Comparison of ENCODE assay signal across 15 cellular contexts in genomic region chr19:46741447-46741846, GRCh38.
"Had no signal": no experiment of that assay in that cellular context is flagged by ENCODE, and none has a peak within 500 bp of the region (broad histone marks: within the 10 kb centered on the region; RNA-seq: fewer than 3 reads in every experiment).

No MANE protein-coding gene starts in this region.

- H3K4me3 Mint-ChIP-seq: activated CD4-positive, alpha-beta memory T cell treated with anti-CD3 and anti-CD28 coated beads for 36 hours; activated naive CD8-positive, alpha-beta T cell treated with anti-CD3 and anti-CD28 coated beads for 36 hours; activated T-cell treated with anti-CD3 and anti-CD28 coated beads, Interleukin-2, amount 50 U/mL, for 4 hours; immature natural killer cell; T-helper 2 cell treated with Interferon-gamma antibody and Interleukin-4, amounts not matched to agents 5 μg/mL and 100 μg/mL, for 36 hours had no signal

- H3K9me3 ChIP-seq: tibial nerve had no signal

- H3K27ac Mint-ChIP-seq: activated CD4-positive, alpha-beta memory T cell treated with anti-CD3 and anti-CD28 coated beads for 36 hours; activated naive CD8-positive, alpha-beta T cell treated with anti-CD3 and anti-CD28 coated beads for 36 hours had no signal

- ATAC-seq: activated T-cell treated with anti-CD3 and anti-CD28 coated beads, Interleukin-2, amount 50 U/mL, for 4 hours; effector memory CD8-positive, alpha-beta T cell; left colon; naive thymus-derived CD8-positive, alpha-beta T cell had no signal

- H3K9me3 Mint-ChIP-seq: activated CD4-positive, alpha-beta memory T cell treated with anti-CD3 and anti-CD28 coated beads for 36 hours; activated naive CD8-positive, alpha-beta T cell treated with anti-CD3 and anti-CD28 coated beads for 36 hours; activated T-cell treated with anti-CD3 and anti-CD28 coated beads, Interleukin-2, amount 50 U/mL, for 4 hours; effector memory CD8-positive, alpha-beta T cell; immature natural killer cell; naive thymus-derived CD8-positive, alpha-beta T cell; T-helper 2 cell treated with Interferon-gamma antibody and Interleukin-4, amounts not matched to agents 5 μg/mL and 100 μg/mL, for 36 hours had no signal

- H3K36me3 Mint-ChIP-seq: immature natural killer cell had no signal

- H3K27me3 Mint-ChIP-seq: activated CD4-positive, alpha-beta memory T cell treated with anti-CD3 and anti-CD28 coated beads for 36 hours; activated naive CD8-positive, alpha-beta T cell treated with anti-CD3 and anti-CD28 coated beads for 36 hours; effector memory CD8-positive, alpha-beta T cell; naive thymus-derived CD8-positive, alpha-beta T cell had no signal

- H3K27me3 ChIP-seq: tibial nerve had no signal

- H3K4me3 ChIP-seq: lung, tibial nerve had no signal

- DNase-seq: activated CD4-positive, alpha-beta memory T cell treated with anti-CD3 and anti-CD28 coated beads for 36 hours; activated CD4-positive, CD25-positive, alpha-beta regulatory T cell treated with anti-CD3 and anti-CD28 coated beads, Interleukin-2, amount 50 U/mL, for 72 hours; activated gamma-delta T cell treated with Interleukin-2 at 50 U/mL for 16 hours; activated naive CD8-positive, alpha-beta T cell treated with anti-CD3 and anti-CD28 coated beads for 36 hours; activated T-cell treated with anti-CD3 and anti-CD28 coated beads, Interleukin-2, amount 50 U/mL, for 4 hours; cortex of kidney; effector memory CD8-positive, alpha-beta T cell; erythroblast; immature natural killer cell; left colon; naive thymus-derived CD8-positive, alpha-beta T cell; stimulated activated CD4-positive, alpha-beta T cell treated with anti-CD3 and anti-CD28 coated beads, Interleukin-4, amount 100 ng/mL, for 24 hours had no signal
